ENCODE assay signal across 14 cellular contexts in genomic region chr11:10692716-10693115, GRCh38. TPM values are rescaled to one million over a fixed set of nuclear protein-coding genes. Genes with fewer than 3 reads are reported as not detected.
A peak's percentile ranks its signal among the peaks of the same experiment; 100 is the strongest.
DNase-seq lines count a peak whose midpoint lies in the region; ATAC-seq and TF ChIP-seq lines count a peak whose summit lies in the region.
"Had no signal": no experiment of that assay in that cellular context is flagged by ENCODE, and none has a peak within 500 bp of the region (broad histone marks: within the 10 kb centered on the region; RNA-seq: fewer than 3 reads in every experiment).

No MANE protein-coding gene starts in this region.

- no peak for DNase-seq in coronary artery (ENCODE audit: low spot score)
- DNase-seq in GM13977 (ENCODE audit: low spot score), result no peak
- DNase-seq in immature natural killer cell, result no peak
- no peak for DNase-seq in amniotic stem cell (lab: John Stamatoyannopoulos, UW)
- DNase-seq: activated T-cell treated with anti-CD3 and anti-CD28 coated beads, Interleukin-2, amount 50 U/mL, for 48 hours; CD8-positive, alpha-beta T cell; GOT3; midbrain; NCI-H446 had no signal

- H3K4me1 ChIP-seq in HUES6 (ENCODE audit: control insufficient read depth, insufficient read depth, low read length), result peaks cover 12% of the 10 kb centered on the region; the same call in 1 of the 2 replicates
- no peaks in the 10 kb centered on the region for H3K4me1 ChIP-seq in mucosa of rectum (ENCODE audit: control insufficient read depth in 2 of 2, insufficient read depth in 2 of 2, low read length in 2 of 2)
- H3K4me1 ChIP-seq in subcutaneous abdominal adipose tissue (ENCODE audit: control insufficient read depth in 5 of 5, insufficient read depth in 5 of 5, low read length in 5 of 5), result peaks cover 0 to 38% (median 19%) of the 10 kb centered on the region in 5 donors

- H3K36me3 ChIP-seq in HUES6 (ENCODE audit: control insufficient read depth, insufficient read depth, low read length), result no peaks in the 10 kb centered on the region
- H3K36me3 ChIP-seq in mucosa of rectum (ENCODE audit: control insufficient read depth in 2 of 2, insufficient read depth in 2 of 2, low read length in 2 of 2), result no peaks in the 10 kb centered on the region
- no peaks in the 10 kb centered on the region for H3K36me3 ChIP-seq in subcutaneous abdominal adipose tissue (ENCODE audit: control insufficient read depth in 5 of 5, insufficient read depth in 5 of 5, low read length in 5 of 5)

- no peaks in the 10 kb centered on the region for H3K9me3 Mint-ChIP-seq in immature natural killer cell
- H3K9me3 Mint-ChIP-seq: CD8-positive, alpha-beta T cell; stimulated activated naive CD8-positive, alpha-beta T cell treated with anti-CD3 and anti-CD28 coated beads, Interleukin-15, Interleukin-2, amounts not matched to agents 100 ng/mL and 50 ng/mL, for 24 hours had no signal

- no peaks in the 10 kb centered on the region for H3K4me1 Mint-ChIP-seq in immature natural killer cell

- H3K9me3 ChIP-seq in HUES6 (ENCODE audit: control insufficient read depth, insufficient read depth, low read depth, low read length) (no peaks in the 10 kb centered on the region), mucosa of rectum (ENCODE audit: control insufficient read depth in 2 of 2, low read length in 2 of 2) (no peaks in the 10 kb centered on the region), subcutaneous abdominal adipose tissue (ENCODE audit: control insufficient read depth in 5 of 5, low read length in 5 of 5) (no peaks in the 10 kb centered on the region)

- H3K27me3 ChIP-seq in HUES6 (ENCODE audit: control insufficient read depth, insufficient read depth, low read length) (no peaks in the 10 kb centered on the region), mucosa of rectum (ENCODE audit: control insufficient read depth in 2 of 2, insufficient read depth in 2 of 2, low read length in 2 of 2) (peaks cover 0 to 2% of the 10 kb centered on the region in 2 donors), subcutaneous abdominal adipose tissue (ENCODE audit: control insufficient read depth in 5 of 5, insufficient read depth in 4 of 5, low read length in 5 of 5) (peaks cover 0 to 3% (median 0%) of the 10 kb centered on the region in 5 donors)

- H3K27me3 Mint-ChIP-seq in immature natural killer cell (ENCODE audit: low read depth in 3 of 3), result peaks cover 2 to 5% (median 2%) of the 10 kb centered on the region in 3 donors

- in situ Hi-C loops in GM13977 (cut with MboI; ENCODE audit: low pct_unique_long_range_greater_than_20kb, low sequenced_read_pairs, unreplicated experiment), result no loop called here

- H3K4me3 ChIP-seq in HUES6 (ENCODE audit: low read depth, low read length) (no peak overlapping the region), coronary artery (peak overlapping the region; percentile 79), mucosa of rectum (ENCODE audit: low read length in 2 of 2) (peak overlapping the region; percentile 49 to 64), subcutaneous abdominal adipose tissue (ENCODE audit: low read depth in 1 of 5, low read length in 5 of 5) (peak overlapping the region in 4 of 5 donors; percentile 33 to 63 (median 50))

- H3K4me3 Mint-ChIP-seq in immature natural killer cell, result no peak overlapping the region
- H3K4me3 Mint-ChIP-seq: CD8-positive, alpha-beta T cell; stimulated activated naive CD8-positive, alpha-beta T cell treated with anti-CD3 and anti-CD28 coated beads, Interleukin-15, Interleukin-2, amounts not matched to agents 100 ng/mL and 50 ng/mL, for 24 hours had no signal

- no peak overlapping the region for H3K27ac Mint-ChIP-seq in immature natural killer cell
- H3K27ac Mint-ChIP-seq: CD8-positive, alpha-beta T cell; stimulated activated naive CD8-positive, alpha-beta T cell treated with anti-CD3 and anti-CD28 coated beads, Interleukin-15, Interleukin-2, amounts not matched to agents 100 ng/mL and 50 ng/mL, for 24 hours had no signal

- H3K9ac ChIP-seq in HUES6 (ENCODE audit: low read length), result peak overlapping the region; percentile 2
- peak overlapping the region; percentile 52 to 54 for H3K9ac ChIP-seq in mucosa of rectum (ENCODE audit: low read depth in 1 of 2, low read length in 2 of 2)
- H3K9ac ChIP-seq in subcutaneous abdominal adipose tissue (ENCODE audit: low read length in 5 of 5), result peak overlapping the region in 2 of 5 donors; percentile 11 to 57

- H3K36me3 Mint-ChIP-seq in immature natural killer cell, result no peaks in the 10 kb centered on the region
- H3K36me3 Mint-ChIP-seq: CD8-positive, alpha-beta T cell had no signal

- ATAC-seq in GM18519 (IDR thresholded peaks at IDR 0.05; ENCODE audit: low FRiP score, unreplicated experiment), result no peak
- ATAC-seq: CD8-positive, alpha-beta T cell had no signal

- H3K27ac ChIP-seq in HUES6 (ENCODE audit: low read depth, low read length) (peak overlapping the region; percentile 23; the same call in 1 of the 2 replicates), coronary artery (peak overlapping the region; percentile 97 to 99), mucosa of rectum (ENCODE audit: low read depth in 2 of 2, low read length in 2 of 2) (peak overlapping the region; percentile 78 to 80), subcutaneous abdominal adipose tissue (ENCODE audit: low read depth, low read length) (peak overlapping the region; percentile 23)

- TF ChIP-seq CTCF in coronary artery (IDR thresholded peaks at IDR 0.05) (no peak), GM13977 (IDR thresholded peaks at IDR 0.05; ENCODE audit: extremely low read depth, insufficient read depth, missing control alignments) (no peak)

RNA-seq across cellular contexts. Expression of gene IRAG1, which starts 0.8 kb away (rescaled TPM):
- polyA plus RNA-seq in immature natural killer cell, result under 1 TPM in 1 of 3 donors, not detected in 2; 0.41 TPM

RNA-seq across cellular contexts. Expression of gene CTR9, which starts 58.3 kb away (rescaled TPM):
- 10 to 100 TPM; 32.6 to 68.0 (median 43.2) TPM for polyA plus RNA-seq in immature natural killer cell

Comparison
In these comparisons a context has a peak if more than half of its experiments do, and no peak if none do; other contexts are left out.
1. H3K27ac ChIP-seq: peak in every context shown above with its lines; median percentile 98 in coronary artery; 79 in mucosa of rectum; 23 in HUES6; 23 in subcutaneous abdominal adipose tissue.